8 cellular contexts compared by ENCODE assay signal in the genomic region with DNA sequence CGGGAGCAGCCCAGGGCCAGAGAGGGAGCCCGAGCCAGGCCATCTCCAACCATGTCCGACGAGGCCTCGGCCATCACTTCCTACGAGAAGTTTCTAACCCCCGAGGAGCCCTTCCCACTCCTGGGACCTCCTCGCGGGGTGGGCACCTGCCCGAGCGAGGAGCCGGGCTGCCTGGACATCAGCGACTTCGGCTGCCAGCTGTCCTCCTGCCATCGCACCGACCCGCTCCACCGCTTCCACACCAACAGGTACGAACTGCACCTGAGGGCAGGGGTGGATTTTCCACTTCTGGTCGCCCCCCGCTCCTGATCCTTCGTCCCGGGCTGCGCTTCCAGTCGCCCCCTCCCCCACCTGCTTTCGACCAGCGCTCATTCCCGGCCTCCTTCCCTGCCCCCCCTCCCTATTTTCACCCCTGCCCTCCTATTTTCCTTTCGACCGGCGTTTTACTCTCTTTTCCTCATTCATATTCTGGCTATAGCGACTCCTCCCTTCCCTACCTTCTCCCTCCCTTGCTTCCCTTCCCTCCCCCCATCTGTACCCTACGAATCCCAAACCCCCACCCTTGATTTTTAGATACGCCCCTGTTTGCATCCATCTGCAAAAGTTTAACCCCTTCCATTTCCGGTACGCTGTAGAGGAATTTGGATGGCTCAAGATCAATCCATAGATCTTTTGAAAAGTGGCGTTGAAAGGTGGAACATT.
DNase-seq lines count a peak whose midpoint lies in the region; ATAC-seq and TF ChIP-seq lines count a peak whose summit lies in the region.

No MANE protein-coding gene starts in this region.

- no peaks in the 10 kb centered on the region for H3K27me3 Mint-ChIP-seq in T-helper 1 cell treated with Interleukin-12 subunit alpha and Interleukin-12 subunit beta and Interleukin-4 antibody, amounts not matched to agents 30 μg/mL and 1 μg/mL, for 36 hours (ENCODE audit: low read depth)

- no peaks in the 10 kb centered on the region for H3K9me3 Mint-ChIP-seq in T-helper 1 cell treated with Interleukin-12 subunit alpha and Interleukin-12 subunit beta and Interleukin-4 antibody, amounts not matched to agents 30 μg/mL and 1 μg/mL, for 36 hours

- TF ChIP-seq CTCF in foreskin fibroblast (IDR thresholded peaks at IDR 0.05; ENCODE audit: low read depth, low read length) (no peak), retinal pigment epithelial cell (conservative IDR thresholded peaks at IDR 0.05; ENCODE audit: low read depth, low read length) (no peak)

- H3K4me3 Mint-ChIP-seq in T-helper 1 cell treated with Interleukin-12 subunit alpha and Interleukin-12 subunit beta and Interleukin-4 antibody, amounts not matched to agents 30 μg/mL and 1 μg/mL, for 36 hours = peak overlapping the region; percentile 79

- DNase-seq in T-helper 1 cell = no peak
- peak; percentile 1 for DNase-seq in SW480 (ENCODE audit: low spot score)
- peak in 1 of 2 donors; percentile 7 for DNase-seq in foreskin fibroblast
- no peak for DNase-seq in retinal pigment epithelial cell (ENCODE audit: low read depth)
- no peak for DNase-seq in stimulated activated CD4-positive, alpha-beta T cell treated with anti-CD3 and anti-CD28 coated beads, Interleukin-2, amount 100 ng/mL, for 48 hours

- H3K4me3 ChIP-seq in foreskin fibroblast (ENCODE audit: low read depth in 1 of 2, low read length in 2 of 2) (peak overlapping the region; percentile 82 to 84), retinal pigment epithelial cell (ENCODE audit: low read length) (peak overlapping the region; percentile 79)

- H3K4me1 Mint-ChIP-seq in T-helper 1 cell treated with Interleukin-12 subunit alpha and Interleukin-12 subunit beta and Interleukin-4 antibody, amounts not matched to agents 30 μg/mL and 1 μg/mL, for 36 hours (ENCODE audit: low read depth) = peaks cover 27% of the 10 kb centered on the region

- H3K27ac Mint-ChIP-seq in T-helper 1 cell treated with Interleukin-12 subunit alpha and Interleukin-12 subunit beta and Interleukin-4 antibody, amounts not matched to agents 30 μg/mL and 1 μg/mL, for 36 hours = peak overlapping the region; percentile 20

- no peak for ATAC-seq in HG02840 (IDR thresholded peaks at IDR 0.05; ENCODE audit: low FRiP score, unreplicated experiment)
- ATAC-seq in GM21528 (IDR thresholded peaks at IDR 0.05; ENCODE audit: low FRiP score, unreplicated experiment) = no peak

- H3K36me3 Mint-ChIP-seq in T-helper 1 cell treated with Interleukin-12 subunit alpha and Interleukin-12 subunit beta and Interleukin-4 antibody, amounts not matched to agents 30 μg/mL and 1 μg/mL, for 36 hours (ENCODE audit: low read depth) = peaks cover 7% of the 10 kb centered on the region
